ENCODE assay signal across 8 cellular contexts in genomic region chr3:123068227-123069020, GRCh38. TPM values are rescaled to one million over a fixed set of nuclear protein-coding genes. Genes with fewer than 3 reads are reported as not detected.
DNase-seq lines count a peak whose midpoint lies in the region; ATAC-seq and TF ChIP-seq lines count a peak whose summit lies in the region.

No MANE protein-coding gene starts in this region.

- H4K20me1 ChIP-seq in SK-N-SH (ENCODE audit: insufficient read depth) (peaks cover 32% of the 10 kb centered on the region), hepatocyte (ENCODE audit: insufficient read depth, poor library complexity, severe bottlenecking) (peaks cover 35% of the 10 kb centered on the region)

- peaks cover 28% of the 10 kb centered on the region for H3K4me1 Mint-ChIP-seq in T-helper 17 cell
- peaks cover 48% of the 10 kb centered on the region for H3K4me1 Mint-ChIP-seq in stimulated activated effector memory CD8-positive, alpha-beta T cell treated with anti-CD3 and anti-CD28 coated beads, Interleukin-12 subunit alpha, Interleukin-12 subunit beta, amount 100 ng/mL, for 72 hours

- H3K4me2 ChIP-seq in SK-N-SH, result peak overlapping the region; percentile 98
- H3K4me2 ChIP-seq in hepatocyte, result peak overlapping the region; percentile 82

- TF ChIP-seq RAD21 in SK-N-SH (IDR thresholded peaks at IDR 0.05; ENCODE audit: low read length), result no peak

- H3K9me3 ChIP-seq in SK-N-SH (no peaks in the 10 kb centered on the region), T-helper 17 cell (ENCODE audit: control insufficient read depth, low read length, poor library complexity, severe bottlenecking) (no peaks in the 10 kb centered on the region), hepatocyte (ENCODE audit: low read depth) (no peaks in the 10 kb centered on the region)

- H3K27ac ChIP-seq in SK-N-SH (ENCODE audit: low read depth in 2 of 2, low read length in 1 of 2), result no peak overlapping the region; a peak in 2 of 4 replicates
- H3K27ac ChIP-seq in hepatocyte, result peak overlapping the region; percentile 72

- CTCF ChIA-PET in SK-N-SH (lab: Yijun Ruan, JAX), result interaction anchor here (1.6 to 2.3 kb wide), 4 partner anchors 9 to 126 kb away, joined by 6 to 13 read pairs (median 7); no protein-coding TSS in a partner anchor

- no peak for ATAC-seq in SK-N-SH treated with all-trans-retinoic acid at 6 μM for 48 hours
- ATAC-seq in T-helper 17 cell, result no peak
- ATAC-seq in stimulated activated effector memory CD8-positive, alpha-beta T cell treated with anti-CD3 and anti-CD28 coated beads, Interleukin-12 subunit alpha, Interleukin-12 subunit beta, amount 100 ng/mL, for 72 hours, result no peak
- no peak for ATAC-seq in GM21390 (IDR thresholded peaks at IDR 0.05; ENCODE audit: unreplicated experiment)
- no peak for ATAC-seq in GM18873 (IDR thresholded peaks at IDR 0.05; ENCODE audit: low FRiP score, unreplicated experiment)

- H3K9ac ChIP-seq in SK-N-SH, result peak overlapping the region; percentile 90

- no peak for TF ChIP-seq EP300 in SK-N-SH (IDR thresholded peaks at IDR 0.05; ENCODE audit: borderline replicate concordance in 1 of 2, low read depth in 1 of 2, low read length in 1 of 2)

- no peak for DNase-seq in SK-N-SH
- no peak for DNase-seq in T-helper 17 cell
- peak; percentile 48 for DNase-seq in hepatocyte (ENCODE audit: low spot score)
- DNase-seq in stimulated activated effector memory CD8-positive, alpha-beta T cell treated with anti-CD3 and anti-CD28 coated beads, Interleukin-12 subunit alpha, Interleukin-12 subunit beta, amount 100 ng/mL, for 72 hours (ENCODE audit: low spot score in 2 of 2), result no peak
- DNase-seq in COLO668 (lab: John Stamatoyannopoulos, UW; ENCODE audit: unreplicated experiment), result no peak

- H3K4me3 ChIP-seq in SK-N-SH (ENCODE audit: low read depth in 2 of 2, low read length in 1 of 2) (peak overlapping the region; percentile 94 to 96), hepatocyte (peak overlapping the region; percentile 89)

- H3K4me1 ChIP-seq in SK-N-SH (ENCODE audit: control insufficient read depth in 1 of 2, insufficient read depth in 2 of 2, low read depth in 1 of 2, low read length in 1 of 2) (peaks cover 3 to 44% of the 10 kb centered on the region in 2 experiments; a peak in 3 of 4 replicates), hepatocyte (ENCODE audit: insufficient read depth) (peaks cover 37% of the 10 kb centered on the region)

- H3K9me3 Mint-ChIP-seq in stimulated activated effector memory CD8-positive, alpha-beta T cell treated with anti-CD3 and anti-CD28 coated beads, Interleukin-12 subunit alpha, Interleukin-12 subunit beta, amount 100 ng/mL, for 72 hours, result no peaks in the 10 kb centered on the region

- H2AFZ ChIP-seq in SK-N-SH (ENCODE audit: low read depth) (peak overlapping the region; percentile 89; the same call in 1 of the 2 replicates), hepatocyte (no peak overlapping the region)

- POLR2A ChIA-PET in SK-N-SH (lab: Yijun Ruan, JAX), result interaction anchor here (1.3 to 2.2 kb wide), 3 partner anchors 8 to 48 kb away, joined by 3 to 9 read pairs (median 8); no protein-coding TSS in a partner anchor

- TF ChIP-seq CTCF in SK-N-SH (IDR thresholded peaks at IDR 0.05) (no peak), hepatocyte (IDR thresholded peaks at IDR 0.05; ENCODE audit: poor library complexity) (no peak)

- WGBS in SK-N-SH (ENCODE audit: low lambda C conversion rate), result 77% methylated on average over 13 of the region's 13 CpGs
- 19% methylated on average over 13 of the region's 13 CpGs for WGBS in hepatocyte (ENCODE audit: low lambda C conversion rate, missing lambda C conversion rate)

- H3F3A ChIP-seq in SK-N-SH (replicated peaks; ENCODE audit: insufficient read depth), result no peaks in the 10 kb centered on the region

- H3K4me3 Mint-ChIP-seq in T-helper 17 cell, result peak overlapping the region; percentile 84
- peak overlapping the region; percentile 79 for H3K4me3 Mint-ChIP-seq in stimulated activated effector memory CD8-positive, alpha-beta T cell treated with anti-CD3 and anti-CD28 coated beads, Interleukin-12 subunit alpha, Interleukin-12 subunit beta, amount 100 ng/mL, for 72 hours

- H3K27me3 Mint-ChIP-seq in T-helper 17 cell, result no peaks in the 10 kb centered on the region

- H3K9me2 ChIP-seq in SK-N-SH (no peaks in the 10 kb centered on the region), hepatocyte (replicated peaks; ENCODE audit: insufficient read depth) (no peaks in the 10 kb centered on the region)

- H3K79me2 ChIP-seq in SK-N-SH (ENCODE audit: insufficient read depth), result peaks cover 63% of the 10 kb centered on the region
- H3K79me2 ChIP-seq in hepatocyte, result peaks cover 63% of the 10 kb centered on the region

- no peaks in the 10 kb centered on the region for H3K36me3 ChIP-seq in SK-N-SH (replicated peaks in 1 of 2; ENCODE audit: control insufficient read depth in 1 of 2, insufficient read depth in 2 of 2, low read length in 1 of 2)
- no peaks in the 10 kb centered on the region for H3K36me3 ChIP-seq in hepatocyte (replicated peaks; ENCODE audit: insufficient read depth, low read depth)

- no peaks in the 10 kb centered on the region for H3K36me3 Mint-ChIP-seq in T-helper 17 cell (ENCODE audit: low read depth)
- no peaks in the 10 kb centered on the region for H3K36me3 Mint-ChIP-seq in stimulated activated effector memory CD8-positive, alpha-beta T cell treated with anti-CD3 and anti-CD28 coated beads, Interleukin-12 subunit alpha, Interleukin-12 subunit beta, amount 100 ng/mL, for 72 hours

- H3K27me3 ChIP-seq in SK-N-SH (ENCODE audit: insufficient read depth), result no peaks in the 10 kb centered on the region
- no peaks in the 10 kb centered on the region for H3K27me3 ChIP-seq in hepatocyte

- H3K27ac Mint-ChIP-seq in T-helper 17 cell, result no peak overlapping the region
- peak overlapping the region; percentile 54 for H3K27ac Mint-ChIP-seq in stimulated activated effector memory CD8-positive, alpha-beta T cell treated with anti-CD3 and anti-CD28 coated beads, Interleukin-12 subunit alpha, Interleukin-12 subunit beta, amount 100 ng/mL, for 72 hours

TF ChIP-seq in SK-N-SH, 30 proteins besides CTCF, POLR2A, EP300 and RAD21 (continues in another document):
- TF ChIP-seq NRF1 (IDR thresholded peaks at IDR 0.05; ENCODE audit: low read depth, low read length), result no peak
- no peak for TF ChIP-seq MEF2A (IDR thresholded peaks at IDR 0.05; ENCODE audit: borderline replicate concordance, low read depth)
- no peak for TF ChIP-seq TCF12 (IDR thresholded peaks at IDR 0.05)
- no peak for TF ChIP-seq POLR2AphosphoS5 (IDR thresholded peaks at IDR 0.05; ENCODE audit: low read depth, low read length)

TF ChIP-seq in SK-N-SH treated with all-trans-retinoic acid at 6 μM for 48 hours, 23 proteins besides CTCF, POLR2A, EP300 and RAD21 (continues in another document):
- TF ChIP-seq CREB5 (CRISPR knock-in tag; IDR thresholded peaks at IDR 0.05; ENCODE audit: low read depth) (no peak), ARNTL (CRISPR knock-in tag; IDR thresholded peaks at IDR 0.05; ENCODE audit: borderline replicate concordance, low read depth) (no peak), POU6F1 (CRISPR knock-in tag; IDR thresholded peaks at IDR 0.05; ENCODE audit: borderline replicate concordance, low read depth) (no peak), ZC3H10 (CRISPR knock-in tag; IDR thresholded peaks at IDR 0.05) (no peak), ZNF70 (CRISPR knock-in tag; IDR thresholded peaks at IDR 0.05) (no peak), ISL1 (CRISPR knock-in tag; IDR thresholded peaks at IDR 0.05) (no peak), ZNF8 (CRISPR knock-in tag; IDR thresholded peaks at IDR 0.05) (no peak), ESRRG (CRISPR knock-in tag; IDR thresholded peaks at IDR 0.05) (no peak), CSDC2 (CRISPR knock-in tag; IDR thresholded peaks at IDR 0.05) (no peak)

RNA-seq across cellular contexts. Expression of gene PDIA5, which starts 1.6 kb away (rescaled TPM):
- 28.0 and 28.6 TPM in 2 replicates for polyA plus RNA-seq in SK-N-SH (2012; rRNA removed)
- 25.2 and 27.2 TPM in 2 replicates for polyA plus RNA-seq in SK-N-SH (2012; cell fraction: cytosol; rRNA removed)
- polyA plus RNA-seq in SK-N-SH (2012; cell fraction: nucleus; rRNA removed), result 35.3 and 38.5 TPM in 2 replicates
- 1 to 10 TPM; 4.6 to 6.2 TPM for total RNA-seq in T-helper 17 cell
- 71.8 and 82.0 TPM in 2 replicates for total RNA-seq in hepatocyte
- polyA plus RNA-seq in hepatocyte, result 88.4 and 97.3 TPM in 2 replicates

RNA-seq across cellular contexts. Expression of gene SEMA5B, which starts 40.9 kb away (rescaled TPM):
- polyA plus RNA-seq in SK-N-SH (2012; rRNA removed) (0.43 and 0.75 TPM in 2 replicates), hepatocyte (1.8 and 4.2 TPM in 2 replicates)
- 0.08 and 0.16 TPM in 2 replicates for polyA plus RNA-seq in SK-N-SH (2012; cell fraction: cytosol; rRNA removed)
- 0.19 and 0.69 TPM in 2 replicates for polyA plus RNA-seq in SK-N-SH (2012; cell fraction: nucleus; rRNA removed)
- total RNA-seq in T-helper 17 cell (not detected), hepatocyte (0.88 and 1.4 TPM in 2 replicates)

Comparison
In these comparisons a context has a peak if more than half of its experiments do, and no peak if none do; other contexts are left out.
1. RNA of gene PDIA5, which starts 1.6 kb away (total RNA-seq): 71.8 to 82.0 TPM in hepatocyte; 4.6 to 6.2 TPM in T-helper 17 cell; every median in the first group is over 10 times any median in the second.